In genomic region chr3:76310661-76311060, GRCh38 we compare ENCODE assay signal across 1 cellular context.
TF ChIP-seq lines count a peak whose summit lies in the region.

No MANE protein-coding gene starts in this region.

TF ChIP-seq in IMR-90, 13 proteins besides CTCF, POLR2A, EP300 and RAD21 (continued from another document):
- TF ChIP-seq ELK1 (IDR thresholded peaks at IDR 0.05; ENCODE audit: borderline replicate concordance, low read depth, low read length) (no peak), CEBPB (IDR thresholded peaks at IDR 0.05; ENCODE audit: low read depth, low read length) (no peak), FOS (IDR thresholded peaks at IDR 0.05; ENCODE audit: low read depth, low read length) (no peak), RCOR1 (IDR thresholded peaks at IDR 0.05; ENCODE audit: insufficient replicate concordance, low read length) (no peak)
